Comparison of ENCODE assay signal across 8 cellular contexts in the genomic region with DNA sequence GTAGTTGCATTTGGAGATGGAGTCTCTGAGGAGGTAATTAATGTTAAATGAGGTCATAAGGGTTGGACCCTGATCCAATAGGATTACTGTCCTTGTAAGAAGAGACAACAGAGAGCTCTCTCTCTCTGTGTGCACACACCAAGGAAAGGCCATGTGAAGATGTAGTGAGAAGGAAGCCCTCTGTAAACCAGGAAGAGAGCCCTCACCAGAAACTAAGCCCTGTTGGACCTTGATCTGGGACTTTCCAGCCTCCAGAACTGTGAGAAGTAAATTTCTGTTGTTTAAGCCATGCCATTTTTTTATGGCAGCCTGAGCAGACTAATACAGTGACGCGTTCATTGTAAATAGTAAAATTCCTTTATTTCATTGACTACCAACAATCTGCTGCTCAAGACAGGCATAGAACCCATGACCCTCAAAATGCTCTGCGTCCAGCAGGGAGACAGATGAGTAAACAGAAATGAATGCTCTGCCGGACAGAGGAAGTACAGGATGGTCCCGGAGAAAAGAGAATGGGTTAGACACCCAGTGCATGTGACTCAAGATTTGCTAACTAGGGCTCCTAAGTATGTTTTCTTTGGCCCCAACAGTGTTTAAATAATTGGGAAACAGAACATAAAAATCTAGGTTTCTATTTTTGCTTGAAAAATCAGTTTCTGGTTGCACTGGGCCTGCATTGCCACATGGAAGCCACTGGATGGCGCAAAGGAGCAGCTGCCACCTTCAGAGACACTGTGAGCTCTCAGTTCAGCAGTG. TPM values are rescaled to one million over a fixed set of nuclear protein-coding genes. Genes with fewer than 3 reads are reported as not detected.
A peak's percentile ranks its signal among the peaks of the same experiment; 100 is the strongest.
DNase-seq lines count a peak whose midpoint lies in the region; ATAC-seq and TF ChIP-seq lines count a peak whose summit lies in the region.

No MANE protein-coding gene starts in this region.

- H3K9me3 Mint-ChIP-seq in activated CD8-positive, alpha-beta memory T cell treated with anti-CD3 and anti-CD28 coated beads, Interleukin-2, amount 10 ng/mL, durations not matched to agents 7 days and 5 days (ENCODE audit: low read depth): no peaks in the 10 kb centered on the region

- H3K36me3 Mint-ChIP-seq in activated CD8-positive, alpha-beta memory T cell treated with anti-CD3 and anti-CD28 coated beads, Interleukin-2, amount 10 ng/mL, durations not matched to agents 7 days and 5 days: no peaks in the 10 kb centered on the region

- no peaks in the 10 kb centered on the region for H3K27me3 ChIP-seq in WERI-Rb-1 (ENCODE audit: insufficient read depth, low read depth, severe bottlenecking)

- DNase-seq in COLO829 (ENCODE audit: low spot score) (peak; percentile 34), HK-2 (ENCODE audit: unreplicated experiment) (peak; percentile 14), WERI-Rb-1 (peak; percentile 23), left cardiac atrium (peak; percentile 51), sciatic nerve (ENCODE audit: low spot score) (peak; percentile 75)
- DNase-seq in activated CD8-positive, alpha-beta memory T cell treated with anti-CD3 and anti-CD28 coated beads, Interleukin-2, amount 10 ng/mL, durations not matched to agents 7 days and 5 days: no peak

- ATAC-seq in left cardiac atrium: peak; percentile 77 to 93
- ATAC-seq in sciatic nerve: peak; percentile 96
- no peak for ATAC-seq in GM21381 (IDR thresholded peaks at IDR 0.05; ENCODE audit: unreplicated experiment)
- no peak for ATAC-seq in activated CD8-positive, alpha-beta memory T cell treated with anti-CD3 and anti-CD28 coated beads, Interleukin-2, amount 10 ng/mL, durations not matched to agents 7 days and 5 days
- ATAC-seq in HG03097 (IDR thresholded peaks at IDR 0.05; ENCODE audit: low FRiP score, unreplicated experiment): no peak

- H3K36me3 ChIP-seq in WERI-Rb-1: no peaks in the 10 kb centered on the region

- H3K9me3 ChIP-seq in WERI-Rb-1 (ENCODE audit: severe bottlenecking): no peaks in the 10 kb centered on the region

- H3K27ac ChIP-seq in WERI-Rb-1: no peak overlapping the region

- no peak overlapping the region for H3K27ac Mint-ChIP-seq in activated CD8-positive, alpha-beta memory T cell treated with anti-CD3 and anti-CD28 coated beads, Interleukin-2, amount 10 ng/mL, durations not matched to agents 7 days and 5 days

- TF ChIP-seq CTCF in WERI-Rb-1 (IDR thresholded peaks at IDR 0.05; ENCODE audit: low read depth, low read length): peak; percentile 95

- H3K4me3 Mint-ChIP-seq in activated CD8-positive, alpha-beta memory T cell treated with anti-CD3 and anti-CD28 coated beads, Interleukin-2, amount 10 ng/mL, durations not matched to agents 7 days and 5 days: no peak overlapping the region

- CTCF ChIA-PET in activated CD8-positive, alpha-beta memory T cell treated with anti-CD3 and anti-CD28 coated beads, Interleukin-2, amount 10 ng/mL, durations not matched to agents 7 days and 5 days (lab: Charles Lee): interaction anchor here (1.2 to 1.6 kb wide), 3 partner anchors 10 to 367 kb away, joined by 3 to 6 read pairs (median 4); no protein-coding TSS in a partner anchor

- no peaks in the 10 kb centered on the region for H3K4me1 Mint-ChIP-seq in activated CD8-positive, alpha-beta memory T cell treated with anti-CD3 and anti-CD28 coated beads, Interleukin-2, amount 10 ng/mL, durations not matched to agents 7 days and 5 days

- H3K4me3 ChIP-seq in WERI-Rb-1 (ENCODE audit: low read depth, low read length): no peak overlapping the region

- peaks cover 10% of the 10 kb centered on the region for H3K27me3 Mint-ChIP-seq in activated CD8-positive, alpha-beta memory T cell treated with anti-CD3 and anti-CD28 coated beads, Interleukin-2, amount 10 ng/mL, durations not matched to agents 7 days and 5 days

- intact Hi-C loops in left cardiac atrium (cut with DNase I): no loop called here
- intact Hi-C loops in sciatic nerve (cut with DNase I): no loop called here

RNA-seq across cellular contexts. Expression of gene TNFAIP8L3, which starts 37.9 kb away (rescaled TPM):
- total RNA-seq in left cardiac atrium: 1 to 10 TPM; 3.5 to 7.0 TPM
- 10.8 TPM for total RNA-seq in sciatic nerve
- total RNA-seq in activated CD8-positive, alpha-beta memory T cell treated with anti-CD3 and anti-CD28 coated beads, Interleukin-2, amount 10 ng/mL, durations not matched to agents 7 days and 5 days: 1 to 10 TPM in 1 of 2 experiments, not detected in 1; 4.1 TPM

Comparison
In these comparisons a context has a peak if more than half of its experiments do, and no peak if none do; other contexts are left out.
1. ATAC-seq: peak in left cardiac atrium (2 of 2) and sciatic nerve (single experiment); none in GM21381 (single experiment), activated CD8-positive, alpha-beta memory T cell treated with anti-CD3 and anti-CD28 coated beads, Interleukin-2, amount 10 ng/mL, durations not matched to agents 7 days and 5 days (single experiment) and HG03097 (single experiment).